ENCODE assay signal across 22 cellular contexts in the genomic region with DNA sequence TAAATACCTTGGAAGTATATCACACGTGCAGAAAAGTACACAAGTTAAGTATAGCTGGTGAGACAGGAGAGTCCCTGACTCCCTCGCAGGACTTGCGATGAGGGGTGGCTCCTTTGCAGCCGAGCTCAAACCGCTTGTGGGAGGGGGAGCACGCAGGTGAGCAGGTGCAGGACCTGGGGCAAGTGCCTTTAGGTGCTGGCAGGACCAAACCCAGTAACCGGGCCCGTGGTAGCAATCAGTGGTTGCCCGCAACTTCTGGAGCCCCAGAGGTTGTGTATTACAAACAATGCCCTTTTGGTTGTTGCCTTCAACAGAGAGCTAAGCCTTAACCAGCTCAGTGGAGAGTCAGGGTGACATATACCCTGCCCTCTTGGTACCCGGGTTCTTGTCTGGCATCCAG.
"Had no signal": no experiment of that assay in that cellular context is flagged by ENCODE, and none has a peak within 500 bp of the region (broad histone marks: within the 10 kb centered on the region; RNA-seq: fewer than 3 reads in every experiment).

No MANE protein-coding gene starts in this region.

- DNase-seq: hypothalamus; immature natural killer cell; left ventricle myocardium superior; naive B cell; natural killer cell; nephron progenitor cell; occipital lobe; right lobe of liver; stimulated activated CD4-positive, alpha-beta T cell treated with anti-CD3 and anti-CD28 coated beads, Interleukin-12 subunit alpha, Interleukin-12 subunit beta, amount 100 ng/mL, for 4 hours; stimulated activated CD4-positive, alpha-beta T cell treated with anti-CD3 and anti-CD28 coated beads, Interleukin-15, amount 100 ng/mL, for 24 hours; stimulated activated CD4-positive, alpha-beta T cell treated with anti-CD3 and anti-CD28 coated beads, Interleukin-2, amount 100 ng/mL, for 24 hours; stimulated activated CD4-positive, alpha-beta T cell treated with anti-CD3 and anti-CD28 coated beads, Interleukin-4, amount 100 ng/mL, for 1 hour; stimulated activated naive B cell treated with anti-CD40 and anti-IgM and Interleukin-4, amounts not matched to agents 10 μg/mL and 1 μg/mL and 100 μg/mL, for 72 hours; stimulated activated naive CD8-positive, alpha-beta T cell treated with anti-CD3 and anti-CD28 coated beads, Interleukin-15, Interleukin-2, amounts not matched to agents 100 U/mL and 50 U/mL, for 24 hours; stomach; thyroid gland; transverse colon had no signal

- H3K36me3 Mint-ChIP-seq: immature natural killer cell; memory B cell; mesothelial cell of epicardium; naive B cell; natural killer cell; neural progenitor cell; stimulated activated naive B cell treated with anti-CD40 and anti-IgM and Interleukin-4, amounts not matched to agents 10 μg/mL and 1 μg/mL and 100 μg/mL, for 72 hours had no signal

- ATAC-seq: left lobe of liver; left ventricle myocardium superior; natural killer cell; psoas muscle; right lobe of liver; stimulated activated naive B cell treated with anti-CD40 and anti-IgM and Interleukin-4, amounts not matched to agents 10 μg/mL and 1 μg/mL and 100 μg/mL, for 72 hours; stimulated activated naive CD8-positive, alpha-beta T cell treated with anti-CD3 and anti-CD28 coated beads, Interleukin-15, Interleukin-2, amounts not matched to agents 100 U/mL and 50 U/mL, for 24 hours had no signal

- H3K27me3 Mint-ChIP-seq: memory B cell; naive B cell; stimulated activated naive B cell treated with anti-CD40 and anti-IgM and Interleukin-4, amounts not matched to agents 10 μg/mL and 1 μg/mL and 100 μg/mL, for 72 hours had no signal

- H3K4me1 Mint-ChIP-seq: immature natural killer cell; memory B cell; naive B cell; natural killer cell; stimulated activated naive B cell treated with anti-CD40 and anti-IgM and Interleukin-4, amounts not matched to agents 10 μg/mL and 1 μg/mL and 100 μg/mL, for 72 hours had no signal

- H3K4me3 Mint-ChIP-seq: immature natural killer cell; memory B cell; mesothelial cell of epicardium; naive B cell; natural killer cell; nephron progenitor cell; neural progenitor cell; stimulated activated naive B cell treated with anti-CD40 and anti-IgM and Interleukin-4, amounts not matched to agents 10 μg/mL and 1 μg/mL and 100 μg/mL, for 72 hours had no signal

- H3K9me3 Mint-ChIP-seq: mesothelial cell of epicardium, nephron progenitor cell had no signal

- H3K27ac Mint-ChIP-seq: immature natural killer cell; memory B cell; mesothelial cell of epicardium; naive B cell; natural killer cell; nephron progenitor cell; neural progenitor cell; stimulated activated naive B cell treated with anti-CD40 and anti-IgM and Interleukin-4, amounts not matched to agents 10 μg/mL and 1 μg/mL and 100 μg/mL, for 72 hours had no signal
